Comparison of ENCODE assay signal across 1 cellular context in genomic region chr19:54430306-54431254, GRCh38.
TF ChIP-seq lines count a peak whose summit lies in the region.

No MANE protein-coding gene starts in this region.

TF ChIP-seq in HepG2, 621 proteins besides CTCF, POLR2A, EP300 and RAD21:
- TF ChIP-seq POLR2G (IDR thresholded peaks at IDR 0.05; ENCODE audit: low read depth, low read length) (peak; percentile 5; the same call in 1 of the 2 replicates), AGO1 (IDR thresholded peaks at IDR 0.05; ENCODE audit: low read depth, low read length, poor library complexity, severe bottlenecking) (peak; percentile 89), NONO (IDR thresholded peaks at IDR 0.05) (no peak), NONO (CRISPR knock-in tag; conservative IDR thresholded peaks at IDR 0.05) (0 out of 2 replicates have a peak, but pooled peaks have one; percentile 14), ZNF841 (CRISPR knock-in tag; IDR thresholded peaks at IDR 0.05; ENCODE audit: borderline replicate concordance) (no peak), ZNF362 (CRISPR knock-in tag; IDR thresholded peaks at IDR 0.05; ENCODE audit: borderline replicate concordance) (no peak), HMG20B (CRISPR knock-in tag; conservative IDR thresholded peaks at IDR 0.05) (no peak), STAG1 (CRISPR knock-in tag; IDR thresholded peaks at IDR 0.05) (peak; percentile 15; the same call in 1 of the 2 replicates), ZNF136 (CRISPR knock-in tag; IDR thresholded peaks at IDR 0.05; ENCODE audit: low read depth) (no peak), ZNF501 (CRISPR knock-in tag; IDR thresholded peaks at IDR 0.05) (no peak), ZFX (CRISPR knock-in tag; IDR thresholded peaks at IDR 0.05; ENCODE audit: low read depth) (no peak), PATZ1 (CRISPR knock-in tag; IDR thresholded peaks at IDR 0.05) (0 out of 2 replicates have a peak, but pooled peaks have one; percentile 22), ZNF839 (CRISPR knock-in tag; IDR thresholded peaks at IDR 0.05; ENCODE audit: borderline replicate concordance) (no peak), AGO2 (optimal IDR thresholded peaks at IDR 0.05; ENCODE audit: low read depth, low read length) (peak; percentile 84), HNRNPK (IDR thresholded peaks at IDR 0.05; ENCODE audit: low read depth, low read length, poor library complexity, severe bottlenecking) (peak; percentile 20), KDM2A (CRISPR knock-in tag; IDR thresholded peaks at IDR 0.05; ENCODE audit: borderline replicate concordance, low read depth) (peak; percentile 16; the same call in 1 of the 2 replicates)
- TF ChIP-seq, protein P1, sequence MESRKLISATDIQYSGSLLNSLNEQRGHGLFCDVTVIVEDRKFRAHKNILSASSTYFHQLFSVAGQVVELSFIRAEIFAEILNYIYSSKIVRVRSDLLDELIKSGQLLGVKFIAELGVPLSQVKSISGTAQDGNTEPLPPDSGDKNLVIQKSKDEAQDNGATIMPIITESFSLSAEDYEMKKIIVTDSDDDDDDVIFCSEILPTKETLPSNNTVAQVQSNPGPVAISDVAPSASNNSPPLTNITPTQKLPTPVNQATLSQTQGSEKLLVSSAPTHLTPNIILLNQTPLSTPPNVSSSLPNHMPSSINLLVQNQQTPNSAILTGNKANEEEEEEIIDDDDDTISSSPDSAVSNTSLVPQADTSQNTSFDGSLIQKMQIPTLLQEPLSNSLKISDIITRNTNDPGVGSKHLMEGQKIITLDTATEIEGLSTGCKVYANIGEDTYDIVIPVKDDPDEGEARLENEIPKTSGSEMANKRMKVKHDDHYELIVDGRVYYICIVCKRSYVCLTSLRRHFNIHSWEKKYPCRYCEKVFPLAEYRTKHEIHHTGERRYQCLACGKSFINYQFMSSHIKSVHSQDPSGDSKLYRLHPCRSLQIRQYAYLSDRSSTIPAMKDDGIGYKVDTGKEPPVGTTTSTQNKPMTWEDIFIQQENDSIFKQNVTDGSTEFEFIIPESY (CRISPR knock-in tag; IDR thresholded peaks at IDR 0.05): peak; percentile 62; the same call in 1 of the 2 replicates
